12 cellular contexts compared by ENCODE assay signal in the genomic region with DNA sequence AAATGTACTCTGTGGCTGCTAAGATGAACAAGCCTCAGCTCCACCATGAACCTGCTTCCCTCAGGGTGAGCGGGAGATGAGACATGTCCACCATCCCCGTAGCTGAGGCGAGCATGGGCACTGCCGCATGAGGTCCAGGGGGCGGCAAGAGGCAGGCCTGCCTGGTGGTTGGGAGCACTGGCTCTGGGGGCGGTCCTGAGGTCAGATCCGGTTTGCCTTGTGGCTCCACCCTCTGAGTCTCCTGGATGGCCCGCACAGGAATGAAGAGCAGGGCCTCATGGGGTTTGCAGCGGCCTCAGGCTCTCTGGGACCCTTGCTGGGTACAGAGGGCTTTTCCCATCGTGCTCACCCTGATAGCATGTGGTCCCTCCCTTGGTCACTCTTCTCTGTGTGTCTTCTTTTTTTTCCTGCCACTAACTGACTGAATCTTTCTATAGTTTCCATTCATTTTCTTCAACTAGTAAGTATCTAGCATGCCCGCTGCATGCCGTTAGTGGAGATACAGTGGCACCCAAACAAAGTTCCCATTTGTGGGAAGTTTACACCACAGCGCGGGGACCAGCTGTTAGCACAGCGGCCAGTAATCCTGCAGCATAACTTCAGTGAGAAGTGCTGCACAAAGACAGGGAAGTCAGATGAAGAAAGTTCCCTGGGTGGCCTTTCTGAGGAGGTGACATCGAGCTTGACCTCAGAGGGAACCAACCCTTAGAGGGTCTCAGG. TPM values are rescaled to one million over a fixed set of nuclear protein-coding genes. Genes with fewer than 3 reads are reported as not detected.
DNase-seq lines count a peak whose midpoint lies in the region; ATAC-seq and TF ChIP-seq lines count a peak whose summit lies in the region.
"Had no signal": no experiment of that assay in that cellular context is flagged by ENCODE, and none has a peak within 500 bp of the region (broad histone marks: within the 10 kb centered on the region; RNA-seq: fewer than 3 reads in every experiment).

No MANE protein-coding gene starts in this region.

- H3K9ac ChIP-seq in BLaER1 treated with 17β-estradiol and CSF1 and Interleukin-3, amounts not matched to agents 10 nM and 100 nM: peak overlapping the region in 7 of 11 experiments; percentile 3 to 40 (median 13); a peak in 7 of 22 replicates
- H3K9ac ChIP-seq in Karpas-422 (ENCODE audit: low read length): no peak overlapping the region

- no peaks in the 10 kb centered on the region for H3K79me2 ChIP-seq in Karpas-422 (ENCODE audit: low read length)

- H3K27me3 ChIP-seq in BLaER1 treated with 17β-estradiol and CSF1 and Interleukin-3, amounts not matched to agents 10 nM and 100 nM: no peaks in the 10 kb centered on the region
- no peaks in the 10 kb centered on the region for H3K27me3 ChIP-seq in RWPE2 (ENCODE audit: insufficient read depth, poor library complexity, severe bottlenecking)
- no peaks in the 10 kb centered on the region for H3K27me3 ChIP-seq in esophagus (ENCODE audit: control insufficient read depth in 1 of 2, insufficient read depth in 2 of 2, low read length in 2 of 2)
- H3K27me3 ChIP-seq in Karpas-422 (ENCODE audit: low read length): no peaks in the 10 kb centered on the region

- H3K4me3 Mint-ChIP-seq in osteocyte (ENCODE audit: unreplicated experiment): no peak overlapping the region
- H3K4me3 Mint-ChIP-seq: activated CD4-positive, alpha-beta T cell treated with anti-CD3 and anti-CD28 coated beads, Interleukin-2, amount 10 ng/mL, durations not matched to agents 24 days and 14 days; activated naive CD8-positive, alpha-beta T cell treated with anti-CD3 and anti-CD28 coated beads, Interleukin-2, amount 10 ng/mL, durations not matched to agents 7 days and 5 days; CD4-positive, CD25-positive, alpha-beta regulatory T cell had no signal

- DNase-seq in RWPE2 (ENCODE audit: low spot score) (no peak), osteocyte (ENCODE audit: extremely low spot score, unreplicated experiment) (no peak), NCI-H2107 treated with DMSO at 0.1 percent for 48 hours (lab: John Stamatoyannopoulos, UW; ENCODE audit: unreplicated experiment) (no peak), SKM-1 treated with dmso at 0.1 percent for 144 hours (lab: John Stamatoyannopoulos, UW; ENCODE audit: unreplicated experiment) (no peak), Karpas-422 (no peak), NCI-H82 (lab: John Stamatoyannopoulos, UW) (no peak)
- DNase-seq: activated CD4-positive, alpha-beta T cell treated with anti-CD3 and anti-CD28 coated beads, Interleukin-2, amount 10 ng/mL, durations not matched to agents 24 days and 14 days; activated naive CD8-positive, alpha-beta T cell treated with anti-CD3 and anti-CD28 coated beads, Interleukin-2, amount 10 ng/mL, durations not matched to agents 7 days and 5 days; CD4-positive, CD25-positive, alpha-beta regulatory T cell; NCI-H2171 had no signal

- no peaks in the 10 kb centered on the region for H3K9me2 ChIP-seq in Karpas-422 (replicated peaks; ENCODE audit: insufficient read depth, low read length)

- WGBS in esophagus, 2 donors: 79% methylated on average over 16 of the region's 16 CpGs

- H2AFZ ChIP-seq in Karpas-422 (ENCODE audit: low read length): no peak overlapping the region

- no peaks in the 10 kb centered on the region for H3K9me3 ChIP-seq in BLaER1 treated with 17β-estradiol and CSF1 and Interleukin-3, amounts not matched to agents 10 nM and 100 nM (replicated peaks in 1 of 11)
- H3K9me3 ChIP-seq in RWPE2 (ENCODE audit: severe bottlenecking): no peaks in the 10 kb centered on the region
- no peaks in the 10 kb centered on the region for H3K9me3 ChIP-seq in esophagus (ENCODE audit: control insufficient read depth in 2 of 2, insufficient read depth in 1 of 2, low read depth in 1 of 2, low read length in 1 of 2)
- no peaks in the 10 kb centered on the region for H3K9me3 ChIP-seq in Karpas-422 (ENCODE audit: low read length)

- H3K27ac ChIP-seq in BLaER1 treated with 17β-estradiol and CSF1 and Interleukin-3, amounts not matched to agents 10 nM and 100 nM: no peak overlapping the region
- H3K27ac ChIP-seq in RWPE2 (ENCODE audit: poor library complexity, severe bottlenecking): peak overlapping the region; percentile 43
- peak overlapping the region; percentile 57 to 68 for H3K27ac ChIP-seq in esophagus (ENCODE audit: low read depth in 2 of 2, low read length in 1 of 2)
- no peak overlapping the region for H3K27ac ChIP-seq in Karpas-422 (ENCODE audit: low read length)

- peaks cover 98 to 100% (median 100%) of the 10 kb centered on the region in 11 experiments for H3K36me3 ChIP-seq in BLaER1 treated with 17β-estradiol and CSF1 and Interleukin-3, amounts not matched to agents 10 nM and 100 nM
- H3K36me3 ChIP-seq in RWPE2 (ENCODE audit: low read depth) (peaks cover 100% of the 10 kb centered on the region), esophagus (ENCODE audit: control insufficient read depth in 2 of 2, insufficient read depth in 2 of 2, low read length in 1 of 2) (peaks cover 28 to 94% of the 10 kb centered on the region in 2 donors), Karpas-422 (ENCODE audit: insufficient read depth, low read length) (no peaks in the 10 kb centered on the region)

- H3K4me3 ChIP-seq in BLaER1 treated with 17β-estradiol and CSF1 and Interleukin-3, amounts not matched to agents 10 nM and 100 nM: no peak overlapping the region
- H3K4me3 ChIP-seq in RWPE2 (ENCODE audit: severe bottlenecking) (no peak overlapping the region), esophagus (ENCODE audit: low read depth in 1 of 2, low read length in 2 of 2) (no peak overlapping the region), Karpas-422 (ENCODE audit: low read length) (no peak overlapping the region)

- peaks cover 45% of the 10 kb centered on the region for H3K36me3 Mint-ChIP-seq in osteocyte (ENCODE audit: unreplicated experiment)

- no peak for ATAC-seq in RWPE2 (ENCODE audit: low read depth)

- H3K27me3 Mint-ChIP-seq in osteocyte (ENCODE audit: unreplicated experiment): no peaks in the 10 kb centered on the region
- H3K27me3 Mint-ChIP-seq: activated CD4-positive, alpha-beta T cell treated with anti-CD3 and anti-CD28 coated beads, Interleukin-2, amount 10 ng/mL, durations not matched to agents 24 days and 14 days; activated naive CD8-positive, alpha-beta T cell treated with anti-CD3 and anti-CD28 coated beads, Interleukin-2, amount 10 ng/mL, durations not matched to agents 7 days and 5 days; CD4-positive, CD25-positive, alpha-beta regulatory T cell had no signal

- peak overlapping the region; percentile 54 for H3K27ac Mint-ChIP-seq in osteocyte (ENCODE audit: unreplicated experiment)
- H3K27ac Mint-ChIP-seq: activated CD4-positive, alpha-beta T cell treated with anti-CD3 and anti-CD28 coated beads, Interleukin-2, amount 10 ng/mL, durations not matched to agents 24 days and 14 days; activated naive CD8-positive, alpha-beta T cell treated with anti-CD3 and anti-CD28 coated beads, Interleukin-2, amount 10 ng/mL, durations not matched to agents 7 days and 5 days; CD4-positive, CD25-positive, alpha-beta regulatory T cell had no signal

- TF ChIP-seq CTCF in RWPE2 (IDR thresholded peaks at IDR 0.05; ENCODE audit: poor library complexity, severe bottlenecking) (no peak), osteocyte (IDR thresholded peaks at IDR 0.05) (no peak)

- H3K9me3 Mint-ChIP-seq in osteocyte (ENCODE audit: unreplicated experiment): no peaks in the 10 kb centered on the region
- H3K9me3 Mint-ChIP-seq: activated CD4-positive, alpha-beta T cell treated with anti-CD3 and anti-CD28 coated beads, Interleukin-2, amount 10 ng/mL, durations not matched to agents 24 days and 14 days; activated naive CD8-positive, alpha-beta T cell treated with anti-CD3 and anti-CD28 coated beads, Interleukin-2, amount 10 ng/mL, durations not matched to agents 7 days and 5 days had no signal

- H3K4me2 ChIP-seq in BLaER1 treated with 17β-estradiol and CSF1 and Interleukin-3, amounts not matched to agents 10 nM and 100 nM: no peak overlapping the region; a peak in 1 of 22 replicates
- H3K4me2 ChIP-seq in Karpas-422 (ENCODE audit: low read depth, low read length, poor library complexity, severe bottlenecking): no peak overlapping the region

- peaks cover 0 to 20% (median 9%) of the 10 kb centered on the region in 10 experiments; a peak in 15 of 20 replicates for H3K4me1 ChIP-seq in BLaER1 treated with 17β-estradiol and CSF1 and Interleukin-3, amounts not matched to agents 10 nM and 100 nM
- H3K4me1 ChIP-seq in RWPE2 (ENCODE audit: insufficient read depth, poor library complexity, severe bottlenecking): no peaks in the 10 kb centered on the region
- H3K4me1 ChIP-seq in esophagus (ENCODE audit: control insufficient read depth in 2 of 2, insufficient read depth in 2 of 2, low read length in 1 of 2): peaks cover 13 to 52% of the 10 kb centered on the region in 2 donors
- no peaks in the 10 kb centered on the region for H3K4me1 ChIP-seq in Karpas-422 (ENCODE audit: low read length)

- peaks cover 0 to 99% (median 36%) of the 10 kb centered on the region in 11 experiments; a peak in 17 of 22 replicates for H4K20me1 ChIP-seq in BLaER1 treated with 17β-estradiol and CSF1 and Interleukin-3, amounts not matched to agents 10 nM and 100 nM
- H4K20me1 ChIP-seq in Karpas-422 (ENCODE audit: insufficient read depth, low read depth, low read length): no peaks in the 10 kb centered on the region

- peaks cover 35% of the 10 kb centered on the region for H3K4me1 Mint-ChIP-seq in osteocyte (ENCODE audit: unreplicated experiment)

RNA-seq across cellular contexts. Expression of gene CAPN12, which starts 37.3 kb away (rescaled TPM):
- 10 to 100 TPM in 1 of 2 donors, 1 to 10 TPM in 1; 4.1 to 12.3 TPM for polyA plus RNA-seq in esophagus
- total RNA-seq in osteocyte: not detected in 2 replicates
- 0.40 TPM in 1 of 2 replicates, not detected in the other for total RNA-seq in Karpas-422 (2014; rRNA removed; shearing (Covaris generic); ENCODE audit: low replicate concordance)

RNA-seq across cellular contexts. Expression of gene ACTN4, which starts 59.5 kb away (rescaled TPM):
- polyA plus RNA-seq in esophagus: 100 to 1,000 TPM; 261 to 376 TPM
- 525 and 560 TPM in 2 replicates for total RNA-seq in osteocyte
- 54.6 and 106 TPM in 2 replicates for total RNA-seq in Karpas-422 (2014; rRNA removed; shearing (Covaris generic); ENCODE audit: low replicate concordance)

Comparison
In these comparisons a context has a peak if more than half of its experiments do, and no peak if none do; other contexts are left out.
1. H3K27ac ChIP-seq: peak in RWPE2 (single experiment) and esophagus (2 of 2); none in BLaER1 treated with 17β-estradiol and CSF1 and Interleukin-3, amounts not matched to agents 10 nM and 100 nM (0 of 11) and Karpas-422 (single experiment).